In genomic region chr12:23847857-23848256, GRCh38 we compare ENCODE assay signal across 14 cellular contexts.
DNase-seq lines count a peak whose midpoint lies in the region; ATAC-seq, FAIRE-seq and TF ChIP-seq lines count a peak whose summit lies in the region.
"Had no signal": no experiment of that assay in that cellular context is flagged by ENCODE, and none has a peak within 500 bp of the region (broad histone marks: within the 10 kb centered on the region; RNA-seq: fewer than 3 reads in every experiment).

No MANE protein-coding gene starts in this region.

- DNase-seq in NOMO-1 treated with DMSO at 0.1 percent for 48 hours (lab: John Stamatoyannopoulos, UW; ENCODE audit: unreplicated experiment) (peak; percentile 11), NOMO-1 treated with dmso at 0.1 percent for 144 hours (lab: John Stamatoyannopoulos, UW; ENCODE audit: unreplicated experiment) (no peak), bronchial epithelial cell (ENCODE audit: low read depth) (peak; percentile 3), fibroblast of villous mesenchyme (ENCODE audit: low read depth) (peak; percentile 6), renal cortical epithelial cell (ENCODE audit: low read depth) (peak; percentile 22), lower lobe of right lung (no peak)
- DNase-seq in natural killer cell treated with Interleukin-12 subunit alpha and Interleukin-12 subunit beta and Interleukin-15 and Interleukin-18, amount 100 ng/mL, for 72 hours (ENCODE audit: low spot score) = no peak
- DNase-seq: ACHN; CD4-positive, CD25-positive, alpha-beta regulatory T cell; DMS53 had no signal

- H3K36me3 ChIP-seq in bronchial epithelial cell (ENCODE audit: control insufficient read depth, insufficient read depth, low read length) = no peaks in the 10 kb centered on the region
- no peaks in the 10 kb centered on the region for H3K36me3 ChIP-seq in lower lobe of right lung
- H3K36me3 ChIP-seq: BLaER1 treated with 17β-estradiol and CSF1 and Interleukin-3, amounts not matched to agents 10 nM and 100 nM had no signal

- H3K27me3 ChIP-seq in bronchial epithelial cell (ENCODE audit: control insufficient read depth, insufficient read depth, low read length) (no peaks in the 10 kb centered on the region), lower lobe of right lung (ENCODE audit: low read depth) (no peaks in the 10 kb centered on the region)
- H3K27me3 ChIP-seq: BLaER1 treated with 17β-estradiol and CSF1 and Interleukin-3, amounts not matched to agents 10 nM and 100 nM had no signal

- FAIRE-seq in bronchial epithelial cell (lab: Jason Lieb, UNC) = no peak
- FAIRE-seq: H54 had no signal

- TF ChIP-seq CTCF in bronchial epithelial cell (IDR thresholded peaks at IDR 0.05; ENCODE audit: insufficient read depth, low read length, severe bottlenecking) = no peak
- TF ChIP-seq CTCF in fibroblast of villous mesenchyme (IDR thresholded peaks at IDR 0.05; ENCODE audit: insufficient read depth, low read depth, low read length) = no peak
- no peak for TF ChIP-seq CTCF in lower lobe of right lung (IDR thresholded peaks at IDR 0.05)

- no peak overlapping the region for H3K27ac ChIP-seq in lower lobe of right lung
- H3K27ac ChIP-seq: BLaER1 treated with 17β-estradiol and CSF1 and Interleukin-3, amounts not matched to agents 10 nM and 100 nM had no signal

- no peaks in the 10 kb centered on the region for H3K4me1 Mint-ChIP-seq in natural killer cell treated with Interleukin-12 subunit alpha and Interleukin-12 subunit beta and Interleukin-15 and Interleukin-18, amount 100 ng/mL, for 72 hours (ENCODE audit: low read depth in 2 of 2)
- H3K4me1 Mint-ChIP-seq: CD4-positive, CD25-positive, alpha-beta regulatory T cell had no signal

- H3K9me3 ChIP-seq in lower lobe of right lung = no peaks in the 10 kb centered on the region
- H3K9me3 ChIP-seq: BLaER1 treated with 17β-estradiol and CSF1 and Interleukin-3, amounts not matched to agents 10 nM and 100 nM had no signal

- intact Hi-C loops in lower lobe of right lung (cut with DNase I) = no loop called here

- H3K36me3 Mint-ChIP-seq in natural killer cell treated with Interleukin-12 subunit alpha and Interleukin-12 subunit beta and Interleukin-15 and Interleukin-18, amount 100 ng/mL, for 72 hours = no peaks in the 10 kb centered on the region
- H3K36me3 Mint-ChIP-seq: CD4-positive, CD25-positive, alpha-beta regulatory T cell had no signal

- no peak overlapping the region for H3K4me3 ChIP-seq in bronchial epithelial cell (ENCODE audit: low read depth, low read length)
- no peak overlapping the region for H3K4me3 ChIP-seq in fibroblast of villous mesenchyme (ENCODE audit: low read depth, low read length)
- H3K4me3 ChIP-seq in lower lobe of right lung = no peak overlapping the region
- H3K4me3 ChIP-seq: BLaER1 treated with 17β-estradiol and CSF1 and Interleukin-3, amounts not matched to agents 10 nM and 100 nM had no signal

- H3K9me3 Mint-ChIP-seq in natural killer cell treated with Interleukin-12 subunit alpha and Interleukin-12 subunit beta and Interleukin-15 and Interleukin-18, amount 100 ng/mL, for 72 hours = peaks cover 8% of the 10 kb centered on the region

- H3K4me3 Mint-ChIP-seq in natural killer cell treated with Interleukin-12 subunit alpha and Interleukin-12 subunit beta and Interleukin-15 and Interleukin-18, amount 100 ng/mL, for 72 hours = no peak overlapping the region
- H3K4me3 Mint-ChIP-seq: CD4-positive, CD25-positive, alpha-beta regulatory T cell had no signal

- ATAC-seq in natural killer cell treated with Interleukin-12 subunit alpha and Interleukin-12 subunit beta and Interleukin-15 and Interleukin-18, amount 100 ng/mL, for 72 hours = no peak
- ATAC-seq in lower lobe of right lung (no peak), HG03378 (IDR thresholded peaks at IDR 0.05; ENCODE audit: unreplicated experiment) (no peak)
- ATAC-seq: HCT116 had no signal

- H3K4me1 ChIP-seq in lower lobe of right lung = no peaks in the 10 kb centered on the region
- H3K4me1 ChIP-seq: BLaER1 treated with 17β-estradiol and CSF1 and Interleukin-3, amounts not matched to agents 10 nM and 100 nM had no signal

- no peaks in the 10 kb centered on the region for H3K27me3 Mint-ChIP-seq in natural killer cell treated with Interleukin-12 subunit alpha and Interleukin-12 subunit beta and Interleukin-15 and Interleukin-18, amount 100 ng/mL, for 72 hours
- H3K27me3 Mint-ChIP-seq: CD4-positive, CD25-positive, alpha-beta regulatory T cell had no signal

- no peak overlapping the region for H3K27ac Mint-ChIP-seq in natural killer cell treated with Interleukin-12 subunit alpha and Interleukin-12 subunit beta and Interleukin-15 and Interleukin-18, amount 100 ng/mL, for 72 hours
- H3K27ac Mint-ChIP-seq: CD4-positive, CD25-positive, alpha-beta regulatory T cell had no signal

Comparison
In these comparisons a context has a peak if more than half of its experiments do, and no peak if none do; other contexts are left out.
1. DNase-seq: peak in NOMO-1 treated with DMSO at 0.1 percent for 48 hours (single experiment), bronchial epithelial cell (single experiment), fibroblast of villous mesenchyme (single experiment) and renal cortical epithelial cell (single experiment); none in NOMO-1 treated with dmso at 0.1 percent for 144 hours (single experiment), natural killer cell treated with Interleukin-12 subunit alpha and Interleukin-12 subunit beta and Interleukin-15 and Interleukin-18, amount 100 ng/mL, for 72 hours (single experiment) and lower lobe of right lung (single experiment).